Comparison of ENCODE assay signal across 18 cellular contexts in the genomic region with DNA sequence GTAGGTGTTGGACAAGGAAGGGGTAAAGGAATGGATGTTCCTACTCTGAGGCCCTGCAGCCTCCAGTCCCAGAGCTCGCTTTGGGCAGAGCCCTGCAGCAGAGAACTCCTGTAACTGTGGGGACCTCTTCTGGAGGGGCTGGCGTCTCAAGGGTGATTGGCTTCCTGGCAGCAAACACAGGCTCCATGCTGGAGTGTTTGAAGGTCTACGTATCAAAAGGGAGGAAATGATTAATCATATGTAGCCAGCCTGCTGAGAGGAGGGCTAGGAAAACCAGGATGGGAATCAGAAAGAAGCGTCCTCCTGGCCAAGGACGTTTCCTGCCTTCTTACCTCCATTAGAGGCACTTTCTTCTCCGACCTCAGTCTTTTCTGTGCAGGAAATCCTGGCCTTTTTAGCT.
DNase-seq lines count a peak whose midpoint lies in the region; ATAC-seq and TF ChIP-seq lines count a peak whose summit lies in the region.
"Had no signal": no experiment of that assay in that cellular context is flagged by ENCODE, and none has a peak within 500 bp of the region (broad histone marks: within the 10 kb centered on the region; RNA-seq: fewer than 3 reads in every experiment).

No MANE protein-coding gene starts in this region.

- no peak for TF ChIP-seq CTCF in AG10803 (conservative IDR thresholded peaks at IDR 0.05; ENCODE audit: low read length)
- no peak for TF ChIP-seq CTCF in epithelial cell of esophagus (IDR thresholded peaks at IDR 0.05; ENCODE audit: insufficient read depth, low read depth, low read length, missing control alignments)

- peak; percentile 40 for DNase-seq in AG10803 (ENCODE audit: low read depth)
- DNase-seq in NCI-H226: peak; percentile 20
- DNase-seq in epithelial cell of esophagus (ENCODE audit: low read depth): peak; percentile 54
- DNase-seq in myocyte (ENCODE audit: low read depth): peak; percentile 32
- DNase-seq in stimulated activated naive CD4-positive, alpha-beta T cell (lab: John Stamatoyannopoulos, UW): no peak
- DNase-seq in T1000 (lab: John Stamatoyannopoulos, UW): no peak
- DNase-seq in HT-29 (ENCODE audit: low spot score): no peak
- DNase-seq: activated CD4-positive, alpha-beta memory T cell treated with anti-CD3 and anti-CD28 coated beads, Interleukin-2, amount 10 ng/mL, durations not matched to agents 7 days and 5 days; anterior cingulate cortex; dorsolateral prefrontal cortex; foreskin melanocyte; GOT3; Karpas-422; naive thymus-derived CD4-positive, alpha-beta T cell; NCI-H1930; T-helper 9 cell had no signal

- no peak for ATAC-seq in GM21526 (IDR thresholded peaks at IDR 0.05; ENCODE audit: low FRiP score, unreplicated experiment)
- ATAC-seq: activated T-helper 17 cell treated with anti-CD3 and anti-CD28 coated beads, Interleukin-2, amount 50 U/mL, for 72 hours; naive thymus-derived CD4-positive, alpha-beta T cell had no signal

- H3K4me3 ChIP-seq in AG10803 (ENCODE audit: low read length) (no peak overlapping the region), epithelial cell of esophagus (ENCODE audit: low read length) (no peak overlapping the region)
- H3K4me3 ChIP-seq: dorsolateral prefrontal cortex had no signal

Comparison
In these comparisons a context has a peak if more than half of its experiments do, and no peak if none do; other contexts are left out.
1. DNase-seq: peak in AG10803 (single experiment), NCI-H226 (single experiment), epithelial cell of esophagus (single experiment) and myocyte (single experiment); none in stimulated activated naive CD4-positive, alpha-beta T cell (0 of 6), T1000 (single experiment) and HT-29 (single experiment).